In genomic region chrX:84721416-84721815, GRCh38 we compare ENCODE assay signal across 31 cellular contexts.
"Had no signal": no experiment of that assay in that cellular context is flagged by ENCODE, and none has a peak within 500 bp of the region (broad histone marks: within the 10 kb centered on the region; RNA-seq: fewer than 3 reads in every experiment).

No MANE protein-coding gene starts in this region.

- ATAC-seq: activated CD4-positive, alpha-beta T cell treated with anti-CD3 and anti-CD28 coated beads for 36 hours; activated CD4-positive, CD25-positive, alpha-beta regulatory T cell treated with anti-CD3 and anti-CD28 coated beads, Interleukin-2, amount 50 U/mL, for 24 hours; activated CD8-positive, alpha-beta memory T cell treated with anti-CD3 and anti-CD28 coated beads, Interleukin-2, amount 10 ng/mL, durations not matched to agents 7 days and 5 days; activated CD8-positive, alpha-beta T cell treated with anti-CD3 and anti-CD28 coated beads, Interleukin-2, amount 10 ng/mL, durations not matched to agents 7 days and 5 days; activated naive CD8-positive, alpha-beta T cell treated with anti-CD3 and anti-CD28 coated beads, Interleukin-2, amount 50 U/mL, for 24 hours had no signal

- H3K27me3 ChIP-seq: ascending aorta, cardiac muscle cell had no signal

- H3K4me3 ChIP-seq: ascending aorta, cardiac muscle cell had no signal

- H3K4me1 ChIP-seq: ascending aorta had no signal

- FAIRE-seq: bronchial epithelial cell, TTC549 had no signal

- H3K9me3 ChIP-seq: ascending aorta had no signal

- H3K36me3 ChIP-seq: ascending aorta, cardiac muscle cell had no signal

- DNase-seq: activated CD4-positive, alpha-beta memory T cell treated with anti-CD3 and anti-CD28 coated beads, Interleukin-2, amount 10 ng/mL, durations not matched to agents 7 days and 5 days; activated CD4-positive, alpha-beta T cell treated with anti-CD3 and anti-CD28 coated beads for 1 hour; activated CD4-positive, alpha-beta T cell treated with anti-CD3 and anti-CD28 coated beads for 36 hours; activated CD4-positive, alpha-beta T cell treated with anti-CD3 and anti-CD28 coated beads for 48 hours; activated CD4-positive, alpha-beta T cell treated with anti-CD3 and anti-CD28 coated beads, Interleukin-2, amount 10 ng/mL, durations not matched to agents 7 days and 5 days; activated CD4-positive, alpha-beta T cell treated with anti-CD3 and anti-CD28 coated beads, Interleukin-2, amount 50 U/mL, for 48 hours; activated CD4-positive, CD25-positive, alpha-beta regulatory T cell; activated CD8-positive, alpha-beta memory T cell treated with anti-CD3 and anti-CD28 coated beads for 24 hours; activated CD8-positive, alpha-beta memory T cell treated with anti-CD3 and anti-CD28 coated beads, Interleukin-2, amount 10 ng/mL, durations not matched to agents 7 days and 5 days; activated CD8-positive, alpha-beta memory T cell treated with anti-CD3 and anti-CD28 coated beads, Interleukin-2, amount 50 U/mL, for 48 hours; activated CD8-positive, alpha-beta T cell treated with anti-CD3 and anti-CD28 coated beads, Interleukin-2, amount 10 ng/mL, durations not matched to agents 7 days and 5 days; activated effector memory CD4-positive, alpha-beta T cell treated with Interleukin-2 at 50 U/mL for 16 hours; activated gamma-delta T cell; activated naive CD4-positive, alpha-beta T cell treated with anti-CD3 and anti-CD28 coated beads, Interleukin-2, amount 10 ng/mL, durations not matched to agents 7 days and 5 days; activated naive CD4-positive, alpha-beta T cell treated with Interleukin-2 at 50 U/mL for 16 hours; activated naive CD8-positive, alpha-beta T cell treated with anti-CD3 and anti-CD28 coated beads, Interleukin-2, amount 10 ng/mL, durations not matched to agents 7 days and 5 days; activated naive CD8-positive, alpha-beta T cell treated with anti-CD3 and anti-CD28 coated beads, Interleukin-2, amount 50 U/mL, for 24 hours; activated T-cell treated with anti-CD3 and anti-CD28 coated beads, Interleukin-2, amount 50 U/mL, for 24 hours; activated T-cell treated with anti-CD3 and anti-CD28 coated beads, Interleukin-2, amount 50 U/mL, for 48 hours; amygdala; anterior cingulate cortex; caudate nucleus; cerebellar nuclear complex; T-helper 2 cell; T-helper 9 cell had no signal

- H3K27ac ChIP-seq: ascending aorta, cardiac muscle cell, VCaP had no signal
